ENCODE assay signal across 12 cellular contexts in the genomic region with DNA sequence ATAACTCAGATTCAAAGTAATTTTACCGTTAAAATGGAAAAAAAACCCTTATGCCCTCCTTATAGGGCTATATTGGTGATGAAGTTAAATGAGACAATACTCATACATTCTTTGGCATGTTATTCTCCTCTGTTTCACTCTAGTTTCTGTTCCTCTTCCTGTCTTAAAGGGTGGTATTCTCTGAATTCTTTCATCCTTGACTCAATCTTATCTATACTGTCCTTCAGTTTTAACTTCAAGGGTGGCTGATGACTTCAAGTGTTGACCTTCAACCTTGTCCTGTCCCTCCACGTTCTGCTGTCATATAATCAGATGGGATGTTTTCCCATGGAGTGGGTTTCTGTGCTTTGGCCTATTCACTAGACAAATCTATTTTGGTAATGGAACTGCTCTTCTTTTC. TPM values are rescaled to one million over a fixed set of nuclear protein-coding genes. Genes with fewer than 3 reads are reported as not detected.
A peak's percentile ranks its signal among the peaks of the same experiment; 100 is the strongest.
DNase-seq lines count a peak whose midpoint lies in the region; ATAC-seq, FAIRE-seq and TF ChIP-seq lines count a peak whose summit lies in the region.
"Had no signal": no experiment of that assay in that cellular context is flagged by ENCODE, and none has a peak within 500 bp of the region (broad histone marks: within the 10 kb centered on the region; RNA-seq: fewer than 3 reads in every experiment).

No MANE protein-coding gene starts in this region.

- H3K36me3 ChIP-seq in right atrium auricular region (no peaks in the 10 kb centered on the region), pancreas (no peaks in the 10 kb centered on the region)
- H3K36me3 ChIP-seq: ascending aorta had no signal

- H3K9me3 Mint-ChIP-seq in stimulated activated memory B cell treated with anti-CD40 and anti-IgM and Interleukin-4, amounts not matched to agents 10 μg/mL and 1 μg/mL and 100 μg/mL, for 72 hours = peaks cover 3% of the 10 kb centered on the region

- no peak overlapping the region for H3K4me3 Mint-ChIP-seq in stimulated activated memory B cell treated with anti-CD40 and anti-IgM and Interleukin-4, amounts not matched to agents 10 μg/mL and 1 μg/mL and 100 μg/mL, for 72 hours

- FAIRE-seq in HTR-8/SVneo (lab: Jason Lieb, UNC) = no peak
- FAIRE-seq in pancreas (lab: Jason Lieb, UNC) = no peak

- intact Hi-C loops in pancreas (cut with DNase I) = no loop called here

- TF ChIP-seq CTCF in right atrium auricular region (IDR thresholded peaks at IDR 0.05) (no peak), pancreas (IDR thresholded peaks at IDR 0.05) (no peak)

- H3K27me3 Mint-ChIP-seq in stimulated activated memory B cell treated with anti-CD40 and anti-IgM and Interleukin-4, amounts not matched to agents 10 μg/mL and 1 μg/mL and 100 μg/mL, for 72 hours = no peaks in the 10 kb centered on the region

- H3K27me3 ChIP-seq in right atrium auricular region (no peaks in the 10 kb centered on the region), pancreas (no peaks in the 10 kb centered on the region)
- H3K27me3 ChIP-seq: ascending aorta had no signal

- H3K27ac ChIP-seq in right atrium auricular region = no peak overlapping the region
- H3K27ac ChIP-seq in pancreas = no peak overlapping the region
- H3K27ac ChIP-seq: 22Rv1, ascending aorta had no signal

- H3K9me3 ChIP-seq in right atrium auricular region (no peaks in the 10 kb centered on the region), pancreas (no peaks in the 10 kb centered on the region)
- H3K9me3 ChIP-seq: ascending aorta, mucosa of descending colon had no signal

- H3K27ac Mint-ChIP-seq in stimulated activated memory B cell treated with anti-CD40 and anti-IgM and Interleukin-4, amounts not matched to agents 10 μg/mL and 1 μg/mL and 100 μg/mL, for 72 hours = no peak overlapping the region

- WGBS in pancreas, 2 donors = 47 to 55% methylated on average over 2 of the region's 2 CpGs

- ATAC-seq in GM21786 (IDR thresholded peaks at IDR 0.05; ENCODE audit: unreplicated experiment) = peak; percentile 97
- ATAC-seq in HG03342 (IDR thresholded peaks at IDR 0.05; ENCODE audit: unreplicated experiment) = peak; percentile 95
- ATAC-seq in stimulated activated memory B cell treated with anti-CD40 and anti-IgM and Interleukin-4, amounts not matched to agents 10 μg/mL and 1 μg/mL and 100 μg/mL, for 72 hours = peak; percentile 92
- no peak for ATAC-seq in pancreas
- ATAC-seq: mucosa of descending colon had no signal

- H3K36me3 Mint-ChIP-seq in stimulated activated memory B cell treated with anti-CD40 and anti-IgM and Interleukin-4, amounts not matched to agents 10 μg/mL and 1 μg/mL and 100 μg/mL, for 72 hours = no peaks in the 10 kb centered on the region

- H3K4me1 ChIP-seq in right atrium auricular region (no peaks in the 10 kb centered on the region), pancreas (no peaks in the 10 kb centered on the region)
- H3K4me1 ChIP-seq: ascending aorta had no signal

- H3K4me1 Mint-ChIP-seq in stimulated activated memory B cell treated with anti-CD40 and anti-IgM and Interleukin-4, amounts not matched to agents 10 μg/mL and 1 μg/mL and 100 μg/mL, for 72 hours = peaks cover 35% of the 10 kb centered on the region

- peak; percentile 34 for DNase-seq in NOMO-1 treated with DMSO at 0.1 percent for 48 hours (lab: John Stamatoyannopoulos, UW; ENCODE audit: unreplicated experiment)
- no peak for DNase-seq in NOMO-1 treated with dmso at 0.1 percent for 144 hours (lab: John Stamatoyannopoulos, UW; ENCODE audit: unreplicated experiment)
- no peak for DNase-seq in HTR-8/SVneo (ENCODE audit: insufficient read length, low spot score)
- no peak for DNase-seq in right atrium auricular region (ENCODE audit: low spot score)
- no peak for DNase-seq in pancreas
- DNase-seq: H7, mucosa of descending colon had no signal

- H3K4me3 ChIP-seq in right atrium auricular region (no peak overlapping the region), pancreas (no peak overlapping the region)
- H3K4me3 ChIP-seq: ascending aorta, mucosa of descending colon had no signal

RNA-seq across cellular contexts. Expression of a gene that starts 44.0 kb away (rescaled TPM):
- 10 to 100 TPM; 36.0 to 39.1 TPM for total RNA-seq in right atrium auricular region
- 1 to 10 TPM; 1.9 to 9.9 (median 2.9) TPM for total RNA-seq in pancreas
- polyA plus RNA-seq in pancreas = 1 to 10 TPM in 1 of 2 donors, under 1 TPM in 1; 0.99 to 2.3 TPM

Comparison
In these comparisons a context has a peak if more than half of its experiments do, and no peak if none do; other contexts are left out.
1. ATAC-seq: peak in GM21786 (single experiment), HG03342 (single experiment) and stimulated activated memory B cell treated with anti-CD40 and anti-IgM and Interleukin-4, amounts not matched to agents 10 μg/mL and 1 μg/mL and 100 μg/mL, for 72 hours (single experiment); none in pancreas (0 of 4).